7 cellular contexts compared by ENCODE assay signal in the genomic region with DNA sequence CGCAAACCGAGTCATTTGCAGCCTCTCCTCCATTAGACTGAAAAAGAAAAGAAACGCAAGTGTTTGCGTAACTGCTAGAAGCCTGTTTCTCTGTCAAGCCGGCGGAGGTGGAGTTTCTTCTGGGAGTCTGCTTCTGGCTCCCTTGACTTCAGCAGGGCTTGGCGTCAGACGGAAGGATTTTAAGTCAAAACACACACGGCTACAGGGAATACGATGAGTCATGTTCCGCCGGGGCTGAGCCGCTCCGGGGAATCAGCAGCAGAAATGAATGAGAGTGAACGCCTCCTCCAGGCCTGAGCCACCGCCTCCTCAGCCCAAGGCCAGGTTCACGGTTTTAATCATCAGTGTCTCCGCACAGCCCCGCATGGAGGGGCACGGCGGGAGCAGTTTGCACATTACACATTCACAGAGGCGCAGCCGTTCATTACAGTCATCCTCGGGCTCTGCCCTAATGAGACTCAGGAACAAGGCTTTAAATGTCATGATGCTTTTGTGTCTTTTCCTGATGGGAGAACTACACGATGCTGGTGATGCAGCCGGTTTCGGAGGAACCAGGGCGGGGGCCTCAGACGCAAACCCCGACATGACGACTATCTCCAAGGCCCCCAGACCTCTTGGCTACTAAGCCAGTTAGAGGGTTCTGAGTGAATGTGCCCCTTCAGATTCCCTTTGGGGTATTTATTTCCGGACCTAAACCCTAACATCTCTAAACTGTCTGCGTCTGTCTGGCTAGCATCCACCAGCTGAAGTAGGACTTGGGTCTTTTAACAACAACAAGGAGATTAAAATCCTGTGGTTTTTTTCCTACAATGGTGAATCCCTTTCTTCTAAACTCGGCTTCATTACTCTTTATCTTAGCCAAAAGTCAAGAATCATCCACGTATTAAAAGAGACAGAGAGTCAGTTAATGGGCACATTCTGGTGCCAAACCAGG. TPM values are rescaled to one million over a fixed set of nuclear protein-coding genes. Genes with fewer than 3 reads are reported as not detected.
DNase-seq lines count a peak whose midpoint lies in the region; ATAC-seq and TF ChIP-seq lines count a peak whose summit lies in the region.

No MANE protein-coding gene starts in this region.

- peak overlapping the region; percentile 59 for H3K27ac ChIP-seq in PC-9
- H3K27ac ChIP-seq in mesodermal cell (ENCODE audit: low read depth, low read length, severe bottlenecking) = peak overlapping the region; percentile 78
- peak overlapping the region; percentile 48 for H3K27ac ChIP-seq in urinary bladder (ENCODE audit: low read depth)

- H3K9me2 ChIP-seq in PC-9 (ENCODE audit: insufficient read depth) = no peaks in the 10 kb centered on the region

- TF ChIP-seq CTCF in PC-9 (conservative IDR thresholded peaks at IDR 0.05) (0 out of 2 replicates have a peak, but pooled peaks have one; percentile 18), epithelial cell of esophagus (IDR thresholded peaks at IDR 0.05; ENCODE audit: insufficient read depth, low read depth, low read length, missing control alignments) (no peak)

- POLR2A ChIA-PET in PC-9 (lab: Charles Lee; ENCODE audit: unreplicated experiment) = interaction anchor here (0.6 to 0.8 kb wide), 2 partner anchors 157 to 659 kb away, joined by 3 to 4 read pairs; no protein-coding TSS in a partner anchor
- POLR2A ChIA-PET in activated CD8-positive, alpha-beta T cell treated with anti-CD3 and anti-CD28 coated beads, Interleukin-2, amount 10 ng/mL, durations not matched to agents 7 days and 5 days (lab: Charles Lee) = no interaction called here

- no peaks in the 10 kb centered on the region for H3K9me3 Mint-ChIP-seq in activated naive CD4-positive, alpha-beta T cell treated with anti-CD3 and anti-CD28 coated beads, Interleukin-2, amount 10 ng/mL, durations not matched to agents 7 days and 5 days
- no peaks in the 10 kb centered on the region for H3K9me3 Mint-ChIP-seq in activated CD8-positive, alpha-beta T cell treated with anti-CD3 and anti-CD28 coated beads, Interleukin-2, amount 10 ng/mL, durations not matched to agents 7 days and 5 days (ENCODE audit: insufficient read depth)

- H3K4me3 ChIP-seq in PC-9 (peak overlapping the region; percentile 53; the same call in 1 of the 2 replicates), epithelial cell of esophagus (ENCODE audit: low read length) (no peak overlapping the region), mesodermal cell (ENCODE audit: extremely low read depth, insufficient read depth, low read length, poor library complexity, severe bottlenecking) (no peak overlapping the region), urinary bladder (ENCODE audit: low read depth, low read length) (peak overlapping the region; percentile 1)

- no TSS peak for BruUV-seq in PC-9 (replicated peaks; lab: Mats Ljungman, UMichigan)

- intact Hi-C loops in PC-9 (cut with micrococcal nuclease; ENCODE audit: unreplicated experiment) = loop anchor here (2.0 kb wide), 1 partner anchor 184 kb away; no protein-coding TSS in a partner anchor

- peaks cover 15% of the 10 kb centered on the region; the same call in 1 of the 2 replicates for H3F3A ChIP-seq in PC-9 (ENCODE audit: insufficient read depth, low read depth)

- no peaks in the 10 kb centered on the region for H3K79me2 ChIP-seq in PC-9 (ENCODE audit: low read depth)

- H3K9me3 ChIP-seq in PC-9 (ENCODE audit: insufficient read depth, low read depth) (no peaks in the 10 kb centered on the region), mesodermal cell (ENCODE audit: control insufficient read depth, low read length) (no peaks in the 10 kb centered on the region)

- 9 to 12% methylated on average over 25 to 29 of the region's 35 CpGs for WGBS in mesodermal cell (ENCODE audit: insufficient coverage in 2 of 2), 2 experiments
- WGBS in urinary bladder = 4% methylated on average over 35 of the region's 35 CpGs

- no peaks in the 10 kb centered on the region for H3K36me3 Mint-ChIP-seq in activated naive CD4-positive, alpha-beta T cell treated with anti-CD3 and anti-CD28 coated beads, Interleukin-2, amount 10 ng/mL, durations not matched to agents 7 days and 5 days
- no peaks in the 10 kb centered on the region for H3K36me3 Mint-ChIP-seq in activated CD8-positive, alpha-beta T cell treated with anti-CD3 and anti-CD28 coated beads, Interleukin-2, amount 10 ng/mL, durations not matched to agents 7 days and 5 days (ENCODE audit: low read depth)

- H4K20me1 ChIP-seq in PC-9 (ENCODE audit: insufficient read depth) = no peaks in the 10 kb centered on the region

- H3K27me3 ChIP-seq in PC-9 (ENCODE audit: insufficient read depth, low read depth) = no peaks in the 10 kb centered on the region

- DNase-seq in HS-27A (ENCODE audit: low read depth) (peak; percentile 73), PC-9 (peak; percentile 94 to 97), epithelial cell of esophagus (ENCODE audit: low read depth) (peak; percentile 98)
- DNase-seq in activated naive CD4-positive, alpha-beta T cell treated with anti-CD3 and anti-CD28 coated beads, Interleukin-2, amount 10 ng/mL, durations not matched to agents 7 days and 5 days = no peak
- DNase-seq in activated CD8-positive, alpha-beta T cell treated with anti-CD3 and anti-CD28 coated beads, Interleukin-2, amount 10 ng/mL, durations not matched to agents 7 days and 5 days = no peak

- no peak for ATAC-seq in activated CD8-positive, alpha-beta T cell treated with anti-CD3 and anti-CD28 coated beads, Interleukin-2, amount 10 ng/mL, durations not matched to agents 7 days and 5 days

- H3K4me1 Mint-ChIP-seq in activated naive CD4-positive, alpha-beta T cell treated with anti-CD3 and anti-CD28 coated beads, Interleukin-2, amount 10 ng/mL, durations not matched to agents 7 days and 5 days = no peaks in the 10 kb centered on the region
- peaks cover 2% of the 10 kb centered on the region for H3K4me1 Mint-ChIP-seq in activated CD8-positive, alpha-beta T cell treated with anti-CD3 and anti-CD28 coated beads, Interleukin-2, amount 10 ng/mL, durations not matched to agents 7 days and 5 days (ENCODE audit: low read depth)

- peak overlapping the region; percentile 83 for H3K4me2 ChIP-seq in PC-9

- H3K36me3 ChIP-seq in PC-9 (ENCODE audit: low read depth) (no peaks in the 10 kb centered on the region), mesodermal cell (ENCODE audit: control insufficient read depth, insufficient read depth, low read length) (no peaks in the 10 kb centered on the region), urinary bladder (ENCODE audit: insufficient read depth) (no peaks in the 10 kb centered on the region)

- no peak overlapping the region for H3K27ac Mint-ChIP-seq in activated naive CD4-positive, alpha-beta T cell treated with anti-CD3 and anti-CD28 coated beads, Interleukin-2, amount 10 ng/mL, durations not matched to agents 7 days and 5 days
- no peak overlapping the region for H3K27ac Mint-ChIP-seq in activated CD8-positive, alpha-beta T cell treated with anti-CD3 and anti-CD28 coated beads, Interleukin-2, amount 10 ng/mL, durations not matched to agents 7 days and 5 days

- H3K4me1 ChIP-seq in PC-9 (replicated peaks; ENCODE audit: insufficient read depth) (peaks cover 20% of the 10 kb centered on the region), mesodermal cell (ENCODE audit: control insufficient read depth, insufficient read depth, low read length, poor library complexity, severe bottlenecking) (no peaks in the 10 kb centered on the region), urinary bladder (ENCODE audit: insufficient read depth) (no peaks in the 10 kb centered on the region)

- no peak overlapping the region for H3K4me3 Mint-ChIP-seq in activated naive CD4-positive, alpha-beta T cell treated with anti-CD3 and anti-CD28 coated beads, Interleukin-2, amount 10 ng/mL, durations not matched to agents 7 days and 5 days
- H3K4me3 Mint-ChIP-seq in activated CD8-positive, alpha-beta T cell treated with anti-CD3 and anti-CD28 coated beads, Interleukin-2, amount 10 ng/mL, durations not matched to agents 7 days and 5 days = no peak overlapping the region

- CTCF ChIA-PET in PC-9 (lab: Charles Lee) = no interaction called here
- CTCF ChIA-PET in activated naive CD4-positive, alpha-beta T cell treated with anti-CD3 and anti-CD28 coated beads, Interleukin-2, amount 10 ng/mL, durations not matched to agents 7 days and 5 days (lab: Charles Lee) = no interaction called here
- CTCF ChIA-PET in activated CD8-positive, alpha-beta T cell treated with anti-CD3 and anti-CD28 coated beads, Interleukin-2, amount 10 ng/mL, durations not matched to agents 7 days and 5 days (lab: Charles Lee) = no interaction called here

- peak overlapping the region; percentile 68 for H2AFZ ChIP-seq in PC-9

- peaks cover 38% of the 10 kb centered on the region for H3K27me3 Mint-ChIP-seq in activated naive CD4-positive, alpha-beta T cell treated with anti-CD3 and anti-CD28 coated beads, Interleukin-2, amount 10 ng/mL, durations not matched to agents 7 days and 5 days
- peaks cover 20% of the 10 kb centered on the region for H3K27me3 Mint-ChIP-seq in activated CD8-positive, alpha-beta T cell treated with anti-CD3 and anti-CD28 coated beads, Interleukin-2, amount 10 ng/mL, durations not matched to agents 7 days and 5 days (ENCODE audit: low read depth)

RNA-seq across cellular contexts. Expression of a gene that starts 11.1 kb away (rescaled TPM):
- total RNA-seq in PC-9 (2021) = 0.48 and 0.81 TPM in 2 replicates
- polyA plus RNA-seq in mesodermal cell (2013, experiment 1 of 2) = 16.5 TPM
- polyA plus RNA-seq in mesodermal cell (2013, experiment 2 of 2) = 11.5 TPM
- total RNA-seq in urinary bladder = 15.3 TPM
- 3.5 TPM for polyA plus RNA-seq in urinary bladder
- not detected for total RNA-seq in activated CD8-positive, alpha-beta T cell treated with anti-CD3 and anti-CD28 coated beads, Interleukin-2, amount 10 ng/mL, durations not matched to agents 7 days and 5 days

Comparison
In these comparisons a context has a peak if more than half of its experiments do, and no peak if none do; other contexts are left out.
1. DNase-seq: peak in HS-27A (single experiment), PC-9 (2 of 2) and epithelial cell of esophagus (single experiment); none in activated naive CD4-positive, alpha-beta T cell treated with anti-CD3 and anti-CD28 coated beads, Interleukin-2, amount 10 ng/mL, durations not matched to agents 7 days and 5 days (single experiment) and activated CD8-positive, alpha-beta T cell treated with anti-CD3 and anti-CD28 coated beads, Interleukin-2, amount 10 ng/mL, durations not matched to agents 7 days and 5 days (single experiment).
2. H3K4me3 ChIP-seq: peak in PC-9 (single experiment) and urinary bladder (single experiment); none in epithelial cell of esophagus (single experiment) and mesodermal cell (single experiment).
3. Peak in every context shown above with its lines, with median percentiles within 50 percentile points of each other: H3K27ac ChIP-seq.